ENCODE assay signal across 9 cellular contexts in genomic region chr17:10614536-10615155, GRCh38. TPM values are rescaled to one million over a fixed set of nuclear protein-coding genes. Genes with fewer than 3 reads are reported as not detected.
DNase-seq lines count a peak whose midpoint lies in the region; ATAC-seq and TF ChIP-seq lines count a peak whose summit lies in the region.
"Had no signal": no experiment of that assay in that cellular context is flagged by ENCODE, and none has a peak within 500 bp of the region (broad histone marks: within the 10 kb centered on the region; RNA-seq: fewer than 3 reads in every experiment).

No MANE protein-coding gene starts in this region.

- ATAC-seq in HG03460 (IDR thresholded peaks at IDR 0.05; ENCODE audit: unreplicated experiment) = no peak

- DNase-seq in NCI-H524 (lab: John Stamatoyannopoulos, UW) = peak; percentile 27 to 73
- no peak for DNase-seq in NCI-H524 treated with DMSO at 0.1 percent for 48 hours (lab: John Stamatoyannopoulos, UW)
- DNase-seq in HK-2 (ENCODE audit: unreplicated experiment) = peak; percentile 35
- peak; percentile 54 to 63 for DNase-seq in SHP77 (lab: John Stamatoyannopoulos, UW)
- no peak for DNase-seq in esophagus muscularis mucosa (ENCODE audit: extremely low spot score)
- no peak for DNase-seq in NCI-H2029 (lab: John Stamatoyannopoulos, UW)
- DNase-seq: activated naive CD8-positive, alpha-beta T cell treated with anti-CD3 and anti-CD28 coated beads, Interleukin-2, amount 10 ng/mL, durations not matched to agents 7 days and 5 days had no signal

- H3K9me2 ChIP-seq in neural cell (ENCODE audit: insufficient read depth, low read length) = no peaks in the 10 kb centered on the region

- peak; percentile 98 for TF ChIP-seq RAD21 in neural cell (conservative IDR thresholded peaks at IDR 0.05)

- no peak overlapping the region for H2AFZ ChIP-seq in neural cell (ENCODE audit: low read depth, low read length)

- H3K9me3 ChIP-seq in esophagus muscularis mucosa = no peaks in the 10 kb centered on the region
- no peaks in the 10 kb centered on the region for H3K9me3 ChIP-seq in neural cell (ENCODE audit: low read length)

- no peaks in the 10 kb centered on the region for H3F3A ChIP-seq in neural cell (ENCODE audit: insufficient read depth, low read length, poor library complexity, severe bottlenecking)

- H3K27me3 ChIP-seq in esophagus muscularis mucosa = no peaks in the 10 kb centered on the region
- no peaks in the 10 kb centered on the region for H3K27me3 ChIP-seq in neural cell (ENCODE audit: insufficient read depth, low read depth, low read length)

- 71% methylated on average over 6 of the region's 6 CpGs for WGBS in esophagus muscularis mucosa

- no peak overlapping the region for H3K4me3 ChIP-seq in esophagus muscularis mucosa
- H3K4me3 ChIP-seq in neural cell (ENCODE audit: low read length) = no peak overlapping the region

- no peak overlapping the region for H3K9ac ChIP-seq in neural cell (ENCODE audit: low read length)

- H3K36me3 ChIP-seq in esophagus muscularis mucosa (no peaks in the 10 kb centered on the region), neural cell (ENCODE audit: insufficient read depth, low read length) (no peaks in the 10 kb centered on the region)

- H3K4me2 ChIP-seq in neural cell (ENCODE audit: low read length) = no peak overlapping the region

- TF ChIP-seq EP300 in esophagus muscularis mucosa (IDR thresholded peaks at IDR 0.05) = no peak
- TF ChIP-seq EP300 in neural cell (conservative IDR thresholded peaks at IDR 0.05; ENCODE audit: poor library complexity, severe bottlenecking) = no peak

- TF ChIP-seq CTCF in esophagus muscularis mucosa (IDR thresholded peaks at IDR 0.05) (peak; percentile 59 to 79 (median 63)), neural cell (IDR thresholded peaks at IDR 0.05; ENCODE audit: poor library complexity, severe bottlenecking) (peak; percentile 96)

- intact Hi-C loops in esophagus muscularis mucosa (cut with DNase I) = loop anchor here (5.0 to 10.0 kb wide), 2 partner anchors 652 to 690 kb away; no protein-coding TSS in a partner anchor

- TF ChIP-seq POLR2A in esophagus muscularis mucosa (IDR thresholded peaks at IDR 0.05; ENCODE audit: low read depth) = no peak

- H3K27ac ChIP-seq in esophagus muscularis mucosa (replicated peaks in 1 of 4) = no peak overlapping the region
- no peak overlapping the region for H3K27ac ChIP-seq in neural cell (ENCODE audit: low read length)

- H4K20me1 ChIP-seq in neural cell (ENCODE audit: insufficient read depth) = no peaks in the 10 kb centered on the region

- H3K4me1 ChIP-seq in esophagus muscularis mucosa = peaks cover 0 to 19% (median 9%) of the 10 kb centered on the region in 4 donors

- H3K79me2 ChIP-seq in neural cell (replicated peaks; ENCODE audit: insufficient read depth, low read length) = no peaks in the 10 kb centered on the region

TF ChIP-seq in neural cell, 6 proteins besides CTCF, POLR2A, EP300 and RAD21:
- TF ChIP-seq SMC3 (conservative IDR thresholded peaks at IDR 0.05; ENCODE audit: poor library complexity) (peak; percentile 99), POLR2AphosphoS5 (IDR thresholded peaks at IDR 0.05) (no peak)

RNA-seq across cellular contexts. Expression of gene MYH3, which starts 42.5 kb away (rescaled TPM):
- 1 to 10 TPM in 3 of 4 donors, under 1 TPM in 1; 0.83 to 2.4 (median 1.6) TPM for total RNA-seq in esophagus muscularis mucosa
- polyA plus RNA-seq in neural cell = 0.74 and 3.2 TPM in 2 replicates
- polyA minus RNA-seq in neural cell = 0.49 and 2.0 TPM in 2 replicates

Comparison
In these comparisons a context has a peak if more than half of its experiments do, and no peak if none do; other contexts are left out.
1. DNase-seq: peak in NCI-H524 (2 of 2), HK-2 (single experiment) and SHP77 (2 of 2); none in NCI-H524 treated with DMSO at 0.1 percent for 48 hours (single experiment), esophagus muscularis mucosa (single experiment) and NCI-H2029 (single experiment).